In genomic region chr12:120711411-120711810, GRCh38 we compare ENCODE assay signal across 8 cellular contexts. TPM values are rescaled to one million over a fixed set of nuclear protein-coding genes. Genes with fewer than 3 reads are reported as not detected.
DNase-seq lines count a peak whose midpoint lies in the region; ATAC-seq and TF ChIP-seq lines count a peak whose summit lies in the region.

No MANE protein-coding gene starts in this region.

- 11% methylated on average over 6 of the region's 6 CpGs for WGBS in prostate gland

- peak overlapping the region; percentile 77 to 86 for H3K4me3 ChIP-seq in Panc1 (ENCODE audit: low read depth in 2 of 2, low read length in 2 of 2)
- peak overlapping the region; percentile 94 to 97 for H3K4me3 ChIP-seq in prostate gland

- ATAC-seq in Panc1: no peak
- peak; percentile 17 for ATAC-seq in esophagus mucosa

- H3K9me3 ChIP-seq in Panc1 (ENCODE audit: control insufficient read depth, insufficient read depth, low read depth, low read length): no peaks in the 10 kb centered on the region
- no peaks in the 10 kb centered on the region for H3K9me3 ChIP-seq in prostate gland

- H3K27ac ChIP-seq in Panc1 (ENCODE audit: low read length): peak overlapping the region; percentile 80
- H3K27ac ChIP-seq in prostate gland: peak overlapping the region; percentile 92 to 94

- POLR2A ChIA-PET in Panc1 (lab: Charles Lee): interaction anchor here (0.6 kb wide), 1 partner anchor 155 kb away, joined by 7 read pairs; no protein-coding TSS in a partner anchor

- CTCF ChIA-PET in Panc1 (lab: Charles Lee): no interaction called here

- intact Hi-C loops in Panc1 (cut with micrococcal nuclease; ENCODE audit: unreplicated experiment) (loop anchor here (5.0 kb wide), 1 partner anchor 64 kb away; no protein-coding TSS in a partner anchor), prostate gland (cut with DNase I) (loop anchor here (2.0 kb wide), 2 partner anchors 25 to 131 kb away; partner anchors contain the start of genes MLEC and POP5)

- H3K4me1 ChIP-seq in Panc1 (ENCODE audit: control insufficient read depth, insufficient read depth, low read length) (peaks cover 15% of the 10 kb centered on the region), prostate gland (replicated peaks) (no peaks in the 10 kb centered on the region)

- DNase-seq in GM03348 (ENCODE audit: low spot score) (peak; percentile 15), Panc1 (ENCODE audit: low read depth, low spot score) (no peak), prostate gland (ENCODE audit: low spot score) (no peak), NOMO-1 treated with dmso at 0.1 percent for 144 hours (lab: John Stamatoyannopoulos, UW; ENCODE audit: unreplicated experiment) (no peak), ureter (ENCODE audit: low spot score) (no peak), cerebellum (ENCODE audit: low spot score) (no peak), globus pallidus (ENCODE audit: low spot score) (no peak)

- H3K36me3 ChIP-seq in Panc1 (ENCODE audit: control insufficient read depth, insufficient read depth, low read length) (peaks cover 13% of the 10 kb centered on the region), prostate gland (peaks cover 0 to 1% of the 10 kb centered on the region in 2 donors)

- no peak for TF ChIP-seq POLR2A in prostate gland (IDR thresholded peaks at IDR 0.05)

- H3K27me3 ChIP-seq in Panc1 (ENCODE audit: control insufficient read depth, insufficient read depth, low read length) (no peaks in the 10 kb centered on the region), prostate gland (replicated peaks; ENCODE audit: insufficient read depth) (no peaks in the 10 kb centered on the region)

- no peak for TF ChIP-seq CTCF in Panc1 (IDR thresholded peaks at IDR 0.05)
- TF ChIP-seq CTCF in prostate gland (IDR thresholded peaks at IDR 0.05): no peak

- BruUV-seq in Panc1 (replicated peaks; lab: Mats Ljungman, UMichigan): no TSS peak

- in situ Hi-C loops in Panc1 (cut with HindIII; ENCODE audit: low pct_unique_long_range_greater_than_20kb, low sequenced_read_pairs): no loop called here

RNA-seq across cellular contexts. Expression of gene UNC119B, which starts 1.2 kb away (rescaled TPM):
- 26.0 TPM for total RNA-seq in Panc1 (2021; ENCODE audit: unreplicated experiment)
- 23.6 TPM for polyA plus RNA-seq in Panc1 (2012; ENCODE audit: insufficient read length)
- total RNA-seq in esophagus mucosa: 14.7 TPM
- total RNA-seq in prostate gland: 10 to 100 TPM; 26.0 to 41.9 TPM
- total RNA-seq in ureter: 28.4 TPM
- 20.8 TPM for total RNA-seq in cerebellum

RNA-seq across cellular contexts. Expression of gene ACADS, which starts 14.2 kb away (rescaled TPM):
- 15.9 TPM for total RNA-seq in Panc1 (2021; ENCODE audit: unreplicated experiment)
- polyA plus RNA-seq in Panc1 (2012; ENCODE audit: insufficient read length): 16.9 TPM
- total RNA-seq in esophagus mucosa: 11.3 TPM
- 10 to 100 TPM; 29.4 to 36.0 TPM for total RNA-seq in prostate gland
- 14.2 TPM for total RNA-seq in ureter
- 3.3 TPM for total RNA-seq in cerebellum

RNA-seq across cellular contexts. Expression of gene MLEC, which starts 24.5 kb away (rescaled TPM):
- total RNA-seq in Panc1 (2021; ENCODE audit: unreplicated experiment): 171 TPM
- 87.4 TPM for polyA plus RNA-seq in Panc1 (2012; ENCODE audit: insufficient read length)
- 40.1 TPM for total RNA-seq in esophagus mucosa
- total RNA-seq in prostate gland: 100 to 1,000 TPM; 116 to 124 TPM
- total RNA-seq in ureter: 150 TPM
- total RNA-seq in cerebellum: 46.8 TPM
